1 cellular context compared by ENCODE assay signal in the genomic region with DNA sequence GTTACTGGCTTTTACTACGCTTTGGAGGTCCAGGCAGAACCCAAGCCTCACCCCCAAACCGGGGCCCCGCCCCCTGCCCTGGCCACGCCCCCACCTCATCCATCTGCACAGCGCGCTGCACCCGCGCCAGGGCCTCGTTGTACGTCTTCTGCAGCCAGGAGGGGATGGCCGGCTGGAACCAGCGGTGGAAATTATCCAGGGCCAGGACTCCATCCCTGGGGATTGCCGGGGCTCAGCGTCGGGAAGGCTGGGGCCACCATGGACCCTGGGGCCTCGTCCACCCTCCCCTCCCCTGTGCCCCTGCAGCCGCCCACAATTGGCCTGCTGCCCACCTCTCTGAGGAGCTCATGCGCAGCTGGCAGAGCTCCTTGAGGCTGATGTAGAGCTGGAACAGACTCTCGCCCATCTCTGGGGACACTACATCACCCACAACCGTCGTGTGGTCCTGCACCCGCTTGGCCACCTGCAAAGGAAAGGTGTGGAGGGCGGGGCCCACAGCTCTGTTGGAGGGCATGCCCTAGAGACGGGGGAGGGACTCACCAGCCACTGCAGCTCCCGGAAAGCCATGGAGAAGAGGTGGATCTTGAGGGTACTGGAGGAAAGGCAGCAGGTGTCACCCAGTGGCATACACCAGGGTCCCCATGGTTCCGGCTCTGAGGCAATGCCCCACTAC.
TF ChIP-seq lines count a peak whose summit lies in the region.

No MANE protein-coding gene starts in this region.

TF ChIP-seq in GM12878, 131 proteins besides CTCF, POLR2A, EP300 and RAD21:
- TF ChIP-seq, protein P1, sequence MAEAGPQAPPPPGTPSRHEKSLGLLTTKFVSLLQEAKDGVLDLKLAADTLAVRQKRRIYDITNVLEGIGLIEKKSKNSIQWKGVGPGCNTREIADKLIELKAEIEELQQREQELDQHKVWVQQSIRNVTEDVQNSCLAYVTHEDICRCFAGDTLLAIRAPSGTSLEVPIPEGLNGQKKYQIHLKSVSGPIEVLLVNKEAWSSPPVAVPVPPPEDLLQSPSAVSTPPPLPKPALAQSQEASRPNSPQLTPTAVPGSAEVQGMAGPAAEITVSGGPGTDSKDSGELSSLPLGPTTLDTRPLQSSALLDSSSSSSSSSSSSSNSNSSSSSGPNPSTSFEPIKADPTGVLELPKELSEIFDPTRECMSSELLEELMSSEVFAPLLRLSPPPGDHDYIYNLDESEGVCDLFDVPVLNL (IDR thresholded peaks at IDR 0.05; ENCODE audit: low read depth, low read length) = no peak
- no peak for TF ChIP-seq ZNF384 (IDR thresholded peaks at IDR 0.05; ENCODE audit: borderline replicate concordance, low read depth, low read length)
- TF ChIP-seq POU2F2 (IDR thresholded peaks at IDR 0.05; ENCODE audit: borderline replicate concordance, low read depth, low read length) = no peak
- no peak for TF ChIP-seq NFIC (IDR thresholded peaks at IDR 0.05; ENCODE audit: low read depth, low read length)
- TF ChIP-seq PML (IDR thresholded peaks at IDR 0.05; ENCODE audit: low read length) = no peak
- no peak for TF ChIP-seq ASH2L (IDR thresholded peaks at IDR 0.05; ENCODE audit: borderline replicate concordance, low read depth)
- TF ChIP-seq NR2C2 (IDR thresholded peaks at IDR 0.05; ENCODE audit: borderline replicate concordance, control insufficient read depth, insufficient read length, low read depth) = no peak
- TF ChIP-seq, protein P2, sequence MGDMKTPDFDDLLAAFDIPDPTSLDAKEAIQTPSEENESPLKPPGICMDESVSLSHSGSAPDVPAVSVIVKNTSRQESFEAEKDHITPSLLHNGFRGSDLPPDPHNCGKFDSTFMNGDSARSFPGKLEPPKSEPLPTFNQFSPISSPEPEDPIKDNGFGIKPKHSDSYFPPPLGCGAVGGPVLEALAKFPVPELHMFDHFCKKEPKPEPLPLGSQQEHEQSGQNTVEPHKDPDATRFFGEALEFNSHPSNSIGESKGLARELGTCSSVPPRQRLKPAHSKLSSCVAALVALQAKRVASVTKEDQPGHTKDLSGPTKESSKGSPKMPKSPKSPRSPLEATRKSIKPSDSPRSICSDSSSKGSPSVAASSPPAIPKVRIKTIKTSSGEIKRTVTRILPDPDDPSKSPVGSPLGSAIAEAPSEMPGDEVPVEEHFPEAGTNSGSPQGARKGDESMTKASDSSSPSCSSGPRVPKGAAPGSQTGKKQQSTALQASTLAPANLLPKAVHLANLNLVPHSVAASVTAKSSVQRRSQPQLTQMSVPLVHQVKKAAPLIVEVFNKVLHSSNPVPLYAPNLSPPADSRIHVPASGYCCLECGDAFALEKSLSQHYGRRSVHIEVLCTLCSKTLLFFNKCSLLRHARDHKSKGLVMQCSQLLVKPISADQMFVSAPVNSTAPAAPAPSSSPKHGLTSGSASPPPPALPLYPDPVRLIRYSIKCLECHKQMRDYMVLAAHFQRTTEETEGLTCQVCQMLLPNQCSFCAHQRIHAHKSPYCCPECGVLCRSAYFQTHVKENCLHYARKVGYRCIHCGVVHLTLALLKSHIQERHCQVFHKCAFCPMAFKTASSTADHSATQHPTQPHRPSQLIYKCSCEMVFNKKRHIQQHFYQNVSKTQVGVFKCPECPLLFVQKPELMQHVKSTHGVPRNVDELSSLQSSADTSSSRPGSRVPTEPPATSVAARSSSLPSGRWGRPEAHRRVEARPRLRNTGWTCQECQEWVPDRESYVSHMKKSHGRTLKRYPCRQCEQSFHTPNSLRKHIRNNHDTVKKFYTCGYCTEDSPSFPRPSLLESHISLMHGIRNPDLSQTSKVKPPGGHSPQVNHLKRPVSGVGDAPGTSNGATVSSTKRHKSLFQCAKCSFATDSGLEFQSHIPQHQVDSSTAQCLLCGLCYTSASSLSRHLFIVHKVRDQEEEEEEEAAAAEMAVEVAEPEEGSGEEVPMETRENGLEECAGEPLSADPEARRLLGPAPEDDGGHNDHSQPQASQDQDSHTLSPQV (IDR thresholded peaks at IDR 0.05) = no peak
- TF ChIP-seq ZNF622 (IDR thresholded peaks at IDR 0.05) = no peak
- TF ChIP-seq SUZ12 (IDR thresholded peaks at IDR 0.05; ENCODE audit: unreplicated experiment) = no peak
- no peak for TF ChIP-seq YY1 (IDR thresholded peaks at IDR 0.05; ENCODE audit: low read depth, low read length)
- no peak for TF ChIP-seq HDAC2 (IDR thresholded peaks at IDR 0.05)
- no peak for TF ChIP-seq RELA (IDR thresholded peaks at IDR 0.05; ENCODE audit: borderline replicate concordance, partially characterized antibody)
